In the genomic region with DNA sequence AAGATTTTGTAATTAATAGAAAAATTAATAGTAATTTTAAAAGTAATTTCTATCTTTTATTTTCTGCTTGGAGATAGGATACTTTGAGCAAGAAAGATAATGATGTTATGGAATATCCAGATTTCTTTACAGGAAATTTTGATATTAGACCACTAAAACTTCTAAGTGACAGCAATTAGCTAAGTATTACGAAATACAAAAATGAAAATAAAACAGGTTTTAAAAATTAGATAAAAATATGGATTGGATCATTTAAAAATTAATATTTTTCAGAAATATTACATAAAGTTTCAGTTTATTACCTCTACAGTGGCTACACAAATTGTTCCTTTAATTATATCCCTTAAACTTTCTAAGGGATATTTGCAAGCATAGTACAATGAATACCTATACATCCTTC, we compare ENCODE assay signal across 7 cellular contexts.
"Had no signal": no experiment of that assay in that cellular context is flagged by ENCODE, and none has a peak within 500 bp of the region (broad histone marks: within the 10 kb centered on the region; RNA-seq: fewer than 3 reads in every experiment).

No MANE protein-coding gene starts in this region.

- FAIRE-seq: HTR-8/SVneo had no signal

- H3K4me3 ChIP-seq: GM23248 had no signal

- H3K9ac ChIP-seq: GM23248 had no signal

- DNase-seq: GM23248, GOT3, H9, HCEC 1CT, HFFc6, KG1 had no signal

- H3K27ac ChIP-seq: GM23248 had no signal

- H2AFZ ChIP-seq: GM23248 had no signal
